ENCODE assay signal across 26 cellular contexts in the genomic region with DNA sequence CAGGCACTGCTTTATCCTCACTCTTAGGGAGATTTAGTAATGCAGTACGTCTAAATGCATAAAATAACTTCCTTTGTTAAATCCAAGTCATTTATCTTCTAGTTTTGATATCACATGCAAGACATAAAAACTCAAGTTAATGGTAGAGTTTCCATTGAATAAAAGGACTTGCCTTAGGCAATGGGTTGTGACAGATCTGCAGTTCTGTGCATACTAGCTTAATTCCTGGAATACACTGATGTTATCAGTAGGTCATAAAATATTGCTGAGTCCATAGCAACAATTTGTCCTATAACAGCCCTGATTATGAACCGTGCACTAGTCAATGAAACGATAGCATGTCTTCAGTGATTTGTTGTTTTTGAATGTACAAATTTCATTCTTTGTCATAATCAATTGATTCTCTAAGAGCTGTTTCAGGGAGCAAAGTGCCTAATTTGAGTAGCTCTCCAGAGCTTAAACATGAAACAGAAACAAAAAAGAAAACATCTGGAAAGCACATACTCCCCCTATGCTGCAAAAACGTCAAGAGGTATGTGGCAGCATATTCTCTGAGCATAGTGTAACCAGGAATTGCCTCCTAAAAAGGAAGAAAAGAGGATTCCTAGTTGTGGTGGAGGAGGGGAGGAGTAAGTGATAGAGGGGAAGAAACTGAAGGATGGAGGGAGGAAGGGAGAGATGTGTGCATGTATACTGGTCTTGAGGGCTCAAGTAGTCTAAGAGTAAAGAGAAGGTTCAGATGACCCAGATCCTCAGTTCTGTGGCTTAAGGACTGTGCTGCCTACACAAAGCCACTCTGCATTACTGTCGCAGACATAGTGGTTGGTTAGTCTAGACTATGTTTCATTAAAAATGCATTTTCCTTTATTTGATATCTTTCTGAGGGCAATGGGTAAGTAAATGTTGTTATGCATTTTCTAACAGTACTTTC.
DNase-seq lines count a peak whose midpoint lies in the region; TF ChIP-seq lines count a peak whose summit lies in the region.
"Had no signal": no experiment of that assay in that cellular context is flagged by ENCODE, and none has a peak within 500 bp of the region (broad histone marks: within the 10 kb centered on the region; RNA-seq: fewer than 3 reads in every experiment).

No MANE protein-coding gene starts in this region.

- H3K27ac Mint-ChIP-seq in mesothelial cell of epicardium: peak overlapping the region; percentile 14
- H3K27ac Mint-ChIP-seq: activated CD4-positive, alpha-beta memory T cell treated with anti-CD3 and anti-CD28 coated beads for 36 hours; activated T-helper 1 cell treated with anti-CD3 and anti-CD28 coated beads, Interleukin-12 subunit alpha, Interleukin-12 subunit beta, Interleukin-2, Interleukin-4 antibody, amounts not matched to agents 30 ng/mL and 10 ng/mL and 1 ng/mL, durations not matched to agents 14 hours and 24 hours and 36 hours; dendritic cell treated with granulocyte-macrophage colony-stimulating factor and Interleukin-4, amounts not matched to agents 40 ng/mL and 50 ng/mL, for 4 days; GM23338; natural killer cell treated with Interleukin-12 subunit alpha and Interleukin-12 subunit beta and Interleukin-15 and Interleukin-18, amount 100 ng/mL, for 72 hours; T-helper 1 cell treated with Interleukin-12 subunit alpha and Interleukin-12 subunit beta and Interleukin-4 antibody, amounts not matched to agents 30 μg/mL and 1 μg/mL, for 36 hours had no signal

- intact Hi-C loops in head of caudate nucleus (cut with DNase I): no loop called here

- DNase-seq in GF-D8 (lab: John Stamatoyannopoulos, UW) (peak; percentile 17), OCI-M1 (lab: John Stamatoyannopoulos, UW) (peak; percentile 69), dedifferentiated amniotic fluid mesenchymal stem cell (ENCODE audit: extremely low spot score) (peak; percentile 20), mesothelial cell of epicardium (ENCODE audit: low spot score in 2 of 2, unreplicated experiment in 2 of 2) (no peak), KG1 (lab: John Stamatoyannopoulos, UW) (no peak), NCI-H2081 treated with DMSO at 0.1 percent for 48 hours (lab: John Stamatoyannopoulos, UW) (no peak), head of caudate nucleus (no peak)
- DNase-seq: activated CD4-positive, alpha-beta memory T cell treated with anti-CD3 and anti-CD28 coated beads for 36 hours; activated naive CD4-positive, alpha-beta T cell treated with Interleukin-2 at 50 U/mL for 16 hours; central memory CD4-positive, alpha-beta T cell; esophagus squamous epithelium; gastrocnemius medialis; hippocampal formation; lower lobe of right lung; MG63; NCI-H1930; NCI-H69; Peyer's patch; SHP77 treated with DMSO at 0.1 percent for 48 hours; stimulated activated CD4-positive, alpha-beta T cell treated with anti-CD3 and anti-CD28 coated beads, Interleukin-15, amount 100 ng/mL, for 24 hours; stimulated activated CD4-positive, alpha-beta T cell treated with anti-CD3 and anti-CD28 coated beads, Interleukin-4, amount 100 ng/mL, for 4 hours had no signal

- H3K4me3 Mint-ChIP-seq in mesothelial cell of epicardium: no peak overlapping the region
- H3K4me3 Mint-ChIP-seq: activated CD4-positive, alpha-beta memory T cell treated with anti-CD3 and anti-CD28 coated beads for 36 hours; activated T-helper 1 cell treated with anti-CD3 and anti-CD28 coated beads, Interleukin-12 subunit alpha, Interleukin-12 subunit beta, Interleukin-2, Interleukin-4 antibody, amounts not matched to agents 30 ng/mL and 10 ng/mL and 1 ng/mL, durations not matched to agents 14 hours and 24 hours and 36 hours; dendritic cell treated with granulocyte-macrophage colony-stimulating factor and Interleukin-4, amounts not matched to agents 40 ng/mL and 50 ng/mL, for 4 days; GM23338; natural killer cell treated with Interleukin-12 subunit alpha and Interleukin-12 subunit beta and Interleukin-15 and Interleukin-18, amount 100 ng/mL, for 72 hours; T-helper 1 cell treated with Interleukin-12 subunit alpha and Interleukin-12 subunit beta and Interleukin-4 antibody, amounts not matched to agents 30 μg/mL and 1 μg/mL, for 36 hours had no signal

- TF ChIP-seq CTCF in mesothelial cell of epicardium (IDR thresholded peaks at IDR 0.05; ENCODE audit: unreplicated experiment): no peak

- no peaks in the 10 kb centered on the region for H3K9me3 Mint-ChIP-seq in mesothelial cell of epicardium
- H3K9me3 Mint-ChIP-seq: GM23338 had no signal

- peaks cover 24% of the 10 kb centered on the region for H3K4me1 Mint-ChIP-seq in mesothelial cell of epicardium

- no peaks in the 10 kb centered on the region for H3K27me3 Mint-ChIP-seq in mesothelial cell of epicardium (ENCODE audit: low read depth)
- H3K27me3 Mint-ChIP-seq: activated CD4-positive, alpha-beta memory T cell treated with anti-CD3 and anti-CD28 coated beads for 36 hours; dendritic cell treated with granulocyte-macrophage colony-stimulating factor and Interleukin-4, amounts not matched to agents 40 ng/mL and 50 ng/mL, for 4 days; natural killer cell treated with Interleukin-12 subunit alpha and Interleukin-12 subunit beta and Interleukin-15 and Interleukin-18, amount 100 ng/mL, for 72 hours had no signal

- no peaks in the 10 kb centered on the region for H3K36me3 Mint-ChIP-seq in mesothelial cell of epicardium
- H3K36me3 Mint-ChIP-seq: activated CD4-positive, alpha-beta memory T cell treated with anti-CD3 and anti-CD28 coated beads for 36 hours; natural killer cell treated with Interleukin-12 subunit alpha and Interleukin-12 subunit beta and Interleukin-15 and Interleukin-18, amount 100 ng/mL, for 72 hours had no signal

Comparison
In these comparisons a context has a peak if more than half of its experiments do, and no peak if none do; other contexts are left out.
1. DNase-seq: peak in GF-D8 (single experiment), OCI-M1 (single experiment) and dedifferentiated amniotic fluid mesenchymal stem cell (single experiment); none in mesothelial cell of epicardium (0 of 2), KG1 (single experiment), NCI-H2081 treated with DMSO at 0.1 percent for 48 hours (single experiment) and head of caudate nucleus (0 of 42).